In the genomic region with DNA sequence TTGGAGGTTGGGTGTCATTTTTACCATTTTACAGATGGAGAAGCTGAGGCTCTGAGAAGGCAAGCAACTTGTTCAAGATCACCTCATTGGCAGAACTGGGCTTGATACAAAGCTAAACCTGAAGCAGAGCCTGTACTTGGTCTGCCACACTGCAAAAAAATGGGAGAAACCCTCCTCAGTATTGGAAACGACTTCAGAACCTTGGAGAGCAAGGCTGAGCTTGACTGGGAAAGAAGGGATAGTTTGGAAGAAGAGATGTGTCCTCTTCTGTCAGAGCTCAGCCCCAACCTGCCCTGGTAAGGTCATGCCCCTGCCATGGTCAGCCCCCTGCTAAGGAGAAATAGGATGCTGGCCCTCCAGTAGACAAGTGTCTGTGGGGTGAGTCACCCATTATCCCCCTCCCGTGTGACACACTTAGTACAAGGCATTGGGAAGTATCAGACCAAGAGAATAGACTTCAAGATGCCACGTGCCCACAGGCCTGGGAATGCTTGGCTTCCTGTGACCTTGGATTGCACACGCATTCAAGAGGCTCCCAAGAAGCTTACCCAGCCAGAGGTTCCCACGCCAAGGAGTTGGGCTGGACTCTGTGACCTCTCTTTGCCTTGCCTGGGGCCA, we compare ENCODE assay signal across 1 cellular context.
TF ChIP-seq lines count a peak whose summit lies in the region.

No MANE protein-coding gene starts in this region.

TF ChIP-seq in HCT116, 20 proteins besides CTCF, POLR2A, EP300 and RAD21:
- TF ChIP-seq POLR2AphosphoS5 (IDR thresholded peaks at IDR 0.05; ENCODE audit: low read depth, low read length) (no peak), CEBPB (IDR thresholded peaks at IDR 0.05; ENCODE audit: low read depth) (no peak), ZNF274 (IDR thresholded peaks at IDR 0.05; ENCODE audit: low read depth, low read length) (no peak), ZFX (IDR thresholded peaks at IDR 0.05) (no peak), EGR1 (IDR thresholded peaks at IDR 0.05; ENCODE audit: low read depth) (no peak), EZH2phosphoT487 (IDR thresholded peaks at IDR 0.05; ENCODE audit: borderline replicate concordance) (no peak), JUND (IDR thresholded peaks at IDR 0.05) (no peak), FOSL1 (IDR thresholded peaks at IDR 0.05; ENCODE audit: low read depth) (no peak), CBX3 (IDR thresholded peaks at IDR 0.05; ENCODE audit: low read depth) (no peak), YY1 (IDR thresholded peaks at IDR 0.05; ENCODE audit: extremely low read depth, insufficient replicate concordance, low read depth, low read length) (no peak), SRF (IDR thresholded peaks at IDR 0.05; ENCODE audit: low read depth) (no peak), ELF1 (IDR thresholded peaks at IDR 0.05; ENCODE audit: borderline replicate concordance, low read depth) (no peak), EZH2 (IDR thresholded peaks at IDR 0.05) (no peak), SP1 (IDR thresholded peaks at IDR 0.05; ENCODE audit: low read depth) (no peak), SIN3A (IDR thresholded peaks at IDR 0.05; ENCODE audit: low read depth) (no peak), TCF7L2 (IDR thresholded peaks at IDR 0.05; ENCODE audit: borderline replicate concordance, extremely low read depth, insufficient read depth, insufficient read length) (no peak)
- TF ChIP-seq, protein P1, sequence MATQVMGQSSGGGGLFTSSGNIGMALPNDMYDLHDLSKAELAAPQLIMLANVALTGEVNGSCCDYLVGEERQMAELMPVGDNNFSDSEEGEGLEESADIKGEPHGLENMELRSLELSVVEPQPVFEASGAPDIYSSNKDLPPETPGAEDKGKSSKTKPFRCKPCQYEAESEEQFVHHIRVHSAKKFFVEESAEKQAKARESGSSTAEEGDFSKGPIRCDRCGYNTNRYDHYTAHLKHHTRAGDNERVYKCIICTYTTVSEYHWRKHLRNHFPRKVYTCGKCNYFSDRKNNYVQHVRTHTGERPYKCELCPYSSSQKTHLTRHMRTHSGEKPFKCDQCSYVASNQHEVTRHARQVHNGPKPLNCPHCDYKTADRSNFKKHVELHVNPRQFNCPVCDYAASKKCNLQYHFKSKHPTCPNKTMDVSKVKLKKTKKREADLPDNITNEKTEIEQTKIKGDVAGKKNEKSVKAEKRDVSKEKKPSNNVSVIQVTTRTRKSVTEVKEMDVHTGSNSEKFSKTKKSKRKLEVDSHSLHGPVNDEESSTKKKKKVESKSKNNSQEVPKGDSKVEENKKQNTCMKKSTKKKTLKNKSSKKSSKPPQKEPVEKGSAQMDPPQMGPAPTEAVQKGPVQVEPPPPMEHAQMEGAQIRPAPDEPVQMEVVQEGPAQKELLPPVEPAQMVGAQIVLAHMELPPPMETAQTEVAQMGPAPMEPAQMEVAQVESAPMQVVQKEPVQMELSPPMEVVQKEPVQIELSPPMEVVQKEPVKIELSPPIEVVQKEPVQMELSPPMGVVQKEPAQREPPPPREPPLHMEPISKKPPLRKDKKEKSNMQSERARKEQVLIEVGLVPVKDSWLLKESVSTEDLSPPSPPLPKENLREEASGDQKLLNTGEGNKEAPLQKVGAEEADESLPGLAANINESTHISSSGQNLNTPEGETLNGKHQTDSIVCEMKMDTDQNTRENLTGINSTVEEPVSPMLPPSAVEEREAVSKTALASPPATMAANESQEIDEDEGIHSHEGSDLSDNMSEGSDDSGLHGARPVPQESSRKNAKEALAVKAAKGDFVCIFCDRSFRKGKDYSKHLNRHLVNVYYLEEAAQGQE (IDR thresholded peaks at IDR 0.05; ENCODE audit: low read depth), result no peak
- TF ChIP-seq, protein P2, sequence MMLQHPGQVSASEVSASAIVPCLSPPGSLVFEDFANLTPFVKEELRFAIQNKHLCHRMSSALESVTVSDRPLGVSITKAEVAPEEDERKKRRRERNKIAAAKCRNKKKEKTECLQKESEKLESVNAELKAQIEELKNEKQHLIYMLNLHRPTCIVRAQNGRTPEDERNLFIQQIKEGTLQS (IDR thresholded peaks at IDR 0.05), result no peak
- TF ChIP-seq, protein P3, sequence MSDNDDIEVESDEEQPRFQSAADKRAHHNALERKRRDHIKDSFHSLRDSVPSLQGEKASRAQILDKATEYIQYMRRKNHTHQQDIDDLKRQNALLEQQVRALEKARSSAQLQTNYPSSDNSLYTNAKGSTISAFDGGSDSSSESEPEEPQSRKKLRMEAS (IDR thresholded peaks at IDR 0.05), result no peak
